Comparison of ENCODE assay signal across 1 cellular context in genomic region chr14:75222208-75222701, GRCh38.
TF ChIP-seq lines count a peak whose summit lies in the region.

No MANE protein-coding gene starts in this region.

TF ChIP-seq in H1, 55 proteins besides CTCF, POLR2A, EP300 and RAD21:
- TF ChIP-seq TBP (IDR thresholded peaks at IDR 0.05; ENCODE audit: low read depth, low read length) (no peak), CTBP2 (IDR thresholded peaks at IDR 0.05; ENCODE audit: borderline replicate concordance, insufficient read depth, insufficient read length, low read length) (no peak), USF2 (IDR thresholded peaks at IDR 0.05; ENCODE audit: low read length) (no peak), NANOG (IDR thresholded peaks at IDR 0.05; ENCODE audit: insufficient read depth, low read depth, low read length, poor library complexity, severe bottlenecking) (no peak), KDM4A (IDR thresholded peaks at IDR 0.05; ENCODE audit: low read depth, low read length, severe bottlenecking) (no peak), PHF8 (conservative IDR thresholded peaks at IDR 0.05; ENCODE audit: low read depth, low read length) (no peak), SRF (IDR thresholded peaks at IDR 0.05; ENCODE audit: low read depth, low read length) (no peak), BCL11A (IDR thresholded peaks at IDR 0.05; ENCODE audit: low read depth in 2 of 2, low read length in 2 of 2) (no peak), SUZ12 (IDR thresholded peaks at IDR 0.05; ENCODE audit: low read length) (no peak), CHD1 (IDR thresholded peaks at IDR 0.05; ENCODE audit: low read depth, low read length) (no peak), RBBP5 (IDR thresholded peaks at IDR 0.05; ENCODE audit: borderline replicate concordance, low read depth, low read length) (no peak), SIN3A (conservative IDR thresholded peaks at IDR 0.05 in 1 of 2, IDR thresholded peaks at IDR 0.05 in 1 of 2; ENCODE audit: low read depth in 1 of 2, low read length in 2 of 2) (no peak), ATF3 (IDR thresholded peaks at IDR 0.05; ENCODE audit: insufficient read depth, low read depth, low read length) (no peak), NRF1 (IDR thresholded peaks at IDR 0.05; ENCODE audit: low read depth, low read length) (no peak), RFX5 (IDR thresholded peaks at IDR 0.05; ENCODE audit: borderline replicate concordance, low read depth, low read length) (no peak), ASH2L (IDR thresholded peaks at IDR 0.05; ENCODE audit: low read length) (no peak)
